10 cellular contexts compared by ENCODE assay signal in genomic region chr3:143171656-143172055, GRCh38. TPM values are rescaled to one million over a fixed set of nuclear protein-coding genes. Genes with fewer than 3 reads are reported as not detected.
A peak's percentile ranks its signal among the peaks of the same experiment; 100 is the strongest.
DNase-seq lines count a peak whose midpoint lies in the region; ATAC-seq and TF ChIP-seq lines count a peak whose summit lies in the region.
"Had no signal": no experiment of that assay in that cellular context is flagged by ENCODE, and none has a peak within 500 bp of the region (broad histone marks: within the 10 kb centered on the region; RNA-seq: fewer than 3 reads in every experiment).

No MANE protein-coding gene starts in this region.

- 0 out of 2 replicates have a peak, but pooled peaks cover 2% of the 10 kb centered on the region for H3K9me3 ChIP-seq in HAP-1

- H3K4me1 ChIP-seq in HAP-1: no peaks in the 10 kb centered on the region

- CTCF ChIA-PET in activated CD4-positive, alpha-beta T cell treated with anti-CD3 and anti-CD28 coated beads for 36 hours (lab: Charles Lee): interaction anchor here (0.5 to 1.3 kb wide), 2 partner anchors 8 to 237 kb away, joined by 3 read pairs; no protein-coding TSS in a partner anchor

- ATAC-seq in activated CD4-positive, alpha-beta T cell treated with anti-CD3 and anti-CD28 coated beads for 36 hours: peak; percentile 12
- no peak for ATAC-seq in central memory CD8-positive, alpha-beta T cell (replicated peaks; ENCODE audit: extremely low read depth, poor library complexity, severe bottlenecking)
- ATAC-seq in GM18505 (IDR thresholded peaks at IDR 0.05; ENCODE audit: unreplicated experiment): no peak

- H3K4me1 Mint-ChIP-seq in activated CD4-positive, alpha-beta T cell treated with anti-CD3 and anti-CD28 coated beads for 36 hours: peaks cover 71% of the 10 kb centered on the region
- peaks cover 36% of the 10 kb centered on the region for H3K4me1 Mint-ChIP-seq in central memory CD8-positive, alpha-beta T cell
- peaks cover 51% of the 10 kb centered on the region for H3K4me1 Mint-ChIP-seq in osteocyte (ENCODE audit: unreplicated experiment)

- TF ChIP-seq POLR2A in GM18505 (IDR thresholded peaks at IDR 0.05; ENCODE audit: borderline replicate concordance, extremely low read depth, insufficient read depth, insufficient read length): no peak

- no peak for DNase-seq in activated CD4-positive, alpha-beta T cell treated with anti-CD3 and anti-CD28 coated beads for 36 hours
- no peak for DNase-seq in activated CD4-positive, alpha-beta T cell treated with anti-CD3 and anti-CD28 coated beads for 1 hour
- DNase-seq in M059J (ENCODE audit: low read depth) (peak; percentile 52), osteocyte (ENCODE audit: extremely low spot score, unreplicated experiment) (no peak), HAP-1 (ENCODE audit: low spot score in 2 of 2) (no peak), NCI-H82 (lab: John Stamatoyannopoulos, UW) (no peak)
- no peak for DNase-seq in central memory CD8-positive, alpha-beta T cell (ENCODE audit: low spot score in 2 of 2)
- DNase-seq: effector CD4-positive, alpha-beta T cell; stimulated activated CD4-positive, alpha-beta T cell treated with anti-CD3 and anti-CD28 coated beads, Interleukin-2, amount 100 ng/mL, for 48 hours had no signal

- TF ChIP-seq CTCF in osteocyte (IDR thresholded peaks at IDR 0.05): no peak

- H3K4me3 Mint-ChIP-seq in activated CD4-positive, alpha-beta T cell treated with anti-CD3 and anti-CD28 coated beads for 36 hours: no peak overlapping the region
- no peak overlapping the region for H3K4me3 Mint-ChIP-seq in central memory CD8-positive, alpha-beta T cell
- no peak overlapping the region for H3K4me3 Mint-ChIP-seq in osteocyte (ENCODE audit: unreplicated experiment)

- in situ Hi-C loops in HAP-1 (cut with MboI; ENCODE audit: low sequenced_read_pairs): no loop called here

- H3K27me3 ChIP-seq in HAP-1 (ENCODE audit: low read depth): no peaks in the 10 kb centered on the region

- intact Hi-C loops in activated CD4-positive, alpha-beta T cell treated with anti-CD3 and anti-CD28 coated beads for 36 hours (cut with DNase I, micrococcal nuclease): no loop called here

- H3K4me3 ChIP-seq in HAP-1: no peak overlapping the region

- peak overlapping the region; percentile 94 for H3K27ac Mint-ChIP-seq in activated CD4-positive, alpha-beta T cell treated with anti-CD3 and anti-CD28 coated beads for 36 hours
- H3K27ac Mint-ChIP-seq in central memory CD8-positive, alpha-beta T cell (ENCODE audit: low read depth): peak overlapping the region; percentile 88
- H3K27ac Mint-ChIP-seq in osteocyte (ENCODE audit: unreplicated experiment): peak overlapping the region; percentile 86

- H3K36me3 Mint-ChIP-seq in activated CD4-positive, alpha-beta T cell treated with anti-CD3 and anti-CD28 coated beads for 36 hours (ENCODE audit: low read depth): peaks cover 21% of the 10 kb centered on the region
- H3K36me3 Mint-ChIP-seq in central memory CD8-positive, alpha-beta T cell (ENCODE audit: insufficient read depth): peaks cover 1% of the 10 kb centered on the region
- H3K36me3 Mint-ChIP-seq in osteocyte (ENCODE audit: unreplicated experiment): no peaks in the 10 kb centered on the region

- H3K36me3 ChIP-seq in HAP-1 (replicated peaks): no peaks in the 10 kb centered on the region

- no peaks in the 10 kb centered on the region for H3K27me3 Mint-ChIP-seq in activated CD4-positive, alpha-beta T cell treated with anti-CD3 and anti-CD28 coated beads for 36 hours
- no peaks in the 10 kb centered on the region for H3K27me3 Mint-ChIP-seq in central memory CD8-positive, alpha-beta T cell
- H3K27me3 Mint-ChIP-seq in osteocyte (ENCODE audit: unreplicated experiment): no peaks in the 10 kb centered on the region

- POLR2A ChIA-PET in activated CD4-positive, alpha-beta T cell treated with anti-CD3 and anti-CD28 coated beads for 36 hours (lab: Charles Lee): interaction anchor here (0.7 kb wide), 1 partner anchor 107 kb away, joined by 3 read pairs; no protein-coding TSS in a partner anchor

- H3K9me3 Mint-ChIP-seq in activated CD4-positive, alpha-beta T cell treated with anti-CD3 and anti-CD28 coated beads for 36 hours (ENCODE audit: low read depth): peaks cover 22% of the 10 kb centered on the region
- H3K9me3 Mint-ChIP-seq in central memory CD8-positive, alpha-beta T cell: no peaks in the 10 kb centered on the region
- peaks cover 17% of the 10 kb centered on the region for H3K9me3 Mint-ChIP-seq in osteocyte (ENCODE audit: unreplicated experiment)

RNA-seq across cellular contexts. Expression of gene CHST2, which starts 52.1 kb away (rescaled TPM):
- total RNA-seq in activated CD4-positive, alpha-beta T cell treated with anti-CD3 and anti-CD28 coated beads for 36 hours: 1 to 10 TPM; 5.1 to 6.8 TPM
- total RNA-seq in M059J (2014; rRNA removed; shearing (Covaris generic)): 2.8 and 3.4 TPM in 2 replicates
- 41.6 and 44.5 TPM in 2 replicates for total RNA-seq in osteocyte
